In the genomic region with DNA sequence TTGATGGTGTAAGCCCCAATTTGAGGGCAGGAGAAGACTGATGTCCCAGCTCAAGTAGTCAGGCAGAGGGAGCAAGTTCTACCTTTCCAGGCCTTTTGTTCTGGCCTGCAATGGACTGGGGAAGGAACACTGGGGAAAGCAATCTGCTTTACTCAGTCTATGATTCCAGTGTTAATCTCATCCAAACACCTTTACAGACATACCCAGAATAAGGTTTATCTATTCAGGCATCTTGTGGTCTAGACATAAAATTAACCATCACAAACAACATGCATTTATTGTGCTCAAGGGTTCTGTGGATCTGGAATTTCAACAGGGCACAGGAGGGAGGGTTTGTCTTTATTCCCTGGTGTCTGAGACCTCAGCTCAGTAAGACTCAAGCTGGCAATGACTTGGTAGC, we compare ENCODE assay signal across 25 cellular contexts. TPM values are rescaled to one million over a fixed set of nuclear protein-coding genes. Genes with fewer than 3 reads are reported as not detected.
"Had no signal": no experiment of that assay in that cellular context is flagged by ENCODE, and none has a peak within 500 bp of the region (broad histone marks: within the 10 kb centered on the region; RNA-seq: fewer than 3 reads in every experiment).

No MANE protein-coding gene starts in this region.

- H3K9me3 Mint-ChIP-seq: effector memory CD8-positive, alpha-beta T cell; stimulated activated naive B cell treated with anti-CD40 and anti-IgM and Interleukin-4, amounts not matched to agents 10 μg/mL and 1 μg/mL and 100 μg/mL, for 72 hours had no signal

- DNase-seq: effector memory CD8-positive, alpha-beta T cell; esophagus squamous epithelium; foreskin fibroblast; kidney; left cardiac atrium; left ventricle myocardium superior; mesenchymal stem cell; midbrain; psoas muscle; retina; sigmoid colon; stimulated activated CD4-positive, alpha-beta T cell treated with anti-CD3 and anti-CD28 coated beads, Interleukin-2, amount 100 ng/mL, for 24 hours; stimulated activated CD4-positive, alpha-beta T cell treated with anti-CD3 and anti-CD28 coated beads, Interleukin-4, amount 100 ng/mL, for 4 hours; stimulated activated naive B cell treated with anti-CD40 and anti-IgM and Interleukin-4, amounts not matched to agents 10 μg/mL and 1 μg/mL and 100 μg/mL, for 72 hours; stimulated activated naive CD8-positive, alpha-beta T cell treated with anti-CD3 and anti-CD28 coated beads, Interleukin-15, amount 100 ng/mL, for 72 hours; testis; upper lobe of right lung had no signal

- ATAC-seq: effector memory CD8-positive, alpha-beta T cell; gastroesophageal sphincter; left cardiac atrium; left ventricle myocardium superior; psoas muscle; stimulated activated naive B cell treated with anti-CD40 and anti-IgM and Interleukin-4, amounts not matched to agents 10 μg/mL and 1 μg/mL and 100 μg/mL, for 72 hours; stimulated activated naive CD8-positive, alpha-beta T cell treated with anti-CD3 and anti-CD28 coated beads, Interleukin-15, amount 100 ng/mL, for 72 hours; upper lobe of right lung had no signal

- H3K4me3 ChIP-seq: esophagus squamous epithelium, gastroesophageal sphincter, hepatocyte, lung, psoas muscle, sigmoid colon, skin epidermis, testis, tibial nerve, upper lobe of right lung, vagina had no signal

- H3K9me3 ChIP-seq: esophagus squamous epithelium, neutrophil, sigmoid colon, testis, upper lobe of right lung, vagina had no signal

- H3K27me3 Mint-ChIP-seq: effector memory CD8-positive, alpha-beta T cell; stimulated activated naive B cell treated with anti-CD40 and anti-IgM and Interleukin-4, amounts not matched to agents 10 μg/mL and 1 μg/mL and 100 μg/mL, for 72 hours; stimulated activated naive CD8-positive, alpha-beta T cell treated with anti-CD3 and anti-CD28 coated beads, Interleukin-15, amount 100 ng/mL, for 72 hours had no signal

- H3K36me3 ChIP-seq: esophagus squamous epithelium, gastroesophageal sphincter, neutrophil, sigmoid colon, upper lobe of right lung, vagina had no signal

- H3K4me3 Mint-ChIP-seq: effector memory CD8-positive, alpha-beta T cell; stimulated activated naive B cell treated with anti-CD40 and anti-IgM and Interleukin-4, amounts not matched to agents 10 μg/mL and 1 μg/mL and 100 μg/mL, for 72 hours; stimulated activated naive CD8-positive, alpha-beta T cell treated with anti-CD3 and anti-CD28 coated beads, Interleukin-15, amount 100 ng/mL, for 72 hours had no signal

- H3K27ac Mint-ChIP-seq: stimulated activated naive B cell treated with anti-CD40 and anti-IgM and Interleukin-4, amounts not matched to agents 10 μg/mL and 1 μg/mL and 100 μg/mL, for 72 hours had no signal

- H3K27ac ChIP-seq: esophagus squamous epithelium, gastroesophageal sphincter, hepatocyte, psoas muscle, sigmoid colon, testis, tibial nerve, upper lobe of right lung, vagina had no signal

- H3K27me3 ChIP-seq: esophagus squamous epithelium, gastroesophageal sphincter, hepatocyte, neutrophil, sigmoid colon, testis, tibial nerve, upper lobe of right lung, vagina had no signal

RNA-seq across cellular contexts. Expression of gene TAGAP, which starts 30.4 kb away (rescaled TPM):
- total RNA-seq: osteoblast had no signal
